ENCODE assay signal across 9 cellular contexts in the genomic region with DNA sequence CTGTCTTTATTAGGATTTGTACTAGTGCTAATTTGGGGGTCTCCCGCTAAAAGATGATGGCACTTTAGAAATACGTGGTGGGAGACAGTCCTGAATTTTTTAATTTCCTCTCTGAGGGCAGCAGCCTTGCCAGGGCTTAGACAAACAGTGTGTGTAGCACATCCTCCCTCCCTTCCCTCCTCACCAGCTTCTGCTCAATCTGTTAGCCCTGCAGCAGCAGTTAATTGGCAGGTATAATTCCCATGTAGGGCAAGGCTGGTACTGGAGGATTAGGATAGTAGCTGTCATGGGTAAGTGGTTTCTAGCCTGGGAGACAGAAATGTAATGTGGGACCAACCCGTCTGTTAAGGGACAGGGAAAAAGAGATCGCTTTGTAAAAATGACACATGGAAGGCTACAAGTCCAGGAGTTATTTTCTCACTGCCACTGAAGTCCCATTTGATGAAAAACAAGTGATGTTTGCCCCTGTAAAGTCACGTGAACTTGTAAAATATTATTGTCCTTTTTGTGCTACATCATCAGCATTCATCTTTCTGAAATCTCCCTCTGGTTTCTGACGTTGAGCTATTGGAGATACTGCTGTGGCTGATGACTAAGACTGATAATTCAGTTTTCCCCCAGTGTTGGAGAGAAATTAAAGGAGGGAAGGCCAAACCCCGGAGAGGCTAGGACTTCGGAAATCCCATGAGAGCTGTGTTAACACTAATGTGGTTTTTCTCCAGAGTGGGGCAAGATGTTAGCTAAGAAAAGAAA. TPM values are rescaled to one million over a fixed set of nuclear protein-coding genes. Genes with fewer than 3 reads are reported as not detected.
DNase-seq lines count a peak whose midpoint lies in the region; ATAC-seq and TF ChIP-seq lines count a peak whose summit lies in the region.
"Had no signal": no experiment of that assay in that cellular context is flagged by ENCODE, and none has a peak within 500 bp of the region (broad histone marks: within the 10 kb centered on the region; RNA-seq: fewer than 3 reads in every experiment).

No MANE protein-coding gene starts in this region.

- H3K4me1 ChIP-seq in gastroesophageal sphincter = peaks cover 3 to 34% (median 4%) of the 10 kb centered on the region in 3 donors
- H3K4me1 ChIP-seq in CD4-positive, alpha-beta memory T cell (ENCODE audit: insufficient read depth, low read length) = no peaks in the 10 kb centered on the region

- 44 to 58% methylated on average over 6 to 8 of the region's 8 CpGs for WGBS in gastroesophageal sphincter (ENCODE audit: low coverage in 1 of 2), 2 donors

- no peak overlapping the region for H3K27ac ChIP-seq in WERI-Rb-1
- H3K27ac ChIP-seq in gastroesophageal sphincter = peak overlapping the region in 3 of 4 donors; percentile 37 to 41 (median 39)
- H3K27ac ChIP-seq in CD4-positive, alpha-beta memory T cell (ENCODE audit: low read depth, low read length) = no peak overlapping the region

- no peak for TF ChIP-seq POLR2A in gastroesophageal sphincter (IDR thresholded peaks at IDR 0.05)

- no peaks in the 10 kb centered on the region for H3K9me3 Mint-ChIP-seq in stimulated activated memory B cell treated with anti-CD40 and anti-IgM and Interleukin-4, amounts not matched to agents 10 μg/mL and 1 μg/mL and 100 μg/mL, for 72 hours
- no peaks in the 10 kb centered on the region for H3K9me3 Mint-ChIP-seq in CD4-positive, alpha-beta memory T cell

- CTCF ChIA-PET in CD4-positive, alpha-beta memory T cell (lab: Charles Lee; ENCODE audit: partially characterized antibody) = no interaction called here

- no peak overlapping the region for H3K27ac Mint-ChIP-seq in stimulated activated memory B cell treated with anti-CD40 and anti-IgM and Interleukin-4, amounts not matched to agents 10 μg/mL and 1 μg/mL and 100 μg/mL, for 72 hours
- no peak overlapping the region for H3K27ac Mint-ChIP-seq in CD4-positive, alpha-beta memory T cell

- H3K27me3 ChIP-seq in WERI-Rb-1 (ENCODE audit: insufficient read depth, low read depth, severe bottlenecking) (no peaks in the 10 kb centered on the region), gastroesophageal sphincter (no peaks in the 10 kb centered on the region)
- H3K27me3 ChIP-seq in CD4-positive, alpha-beta memory T cell (ENCODE audit: insufficient read depth, low read length) = no peaks in the 10 kb centered on the region

- H3K4me1 Mint-ChIP-seq in stimulated activated memory B cell treated with anti-CD40 and anti-IgM and Interleukin-4, amounts not matched to agents 10 μg/mL and 1 μg/mL and 100 μg/mL, for 72 hours = peaks cover 24% of the 10 kb centered on the region
- peaks cover 6 to 14% (median 9%) of the 10 kb centered on the region in 4 donors for H3K4me1 Mint-ChIP-seq in CD4-positive, alpha-beta memory T cell

- intact Hi-C loops in CD4-positive, alpha-beta memory T cell (cut with micrococcal nuclease) = no loop called here

- H3K36me3 Mint-ChIP-seq in stimulated activated memory B cell treated with anti-CD40 and anti-IgM and Interleukin-4, amounts not matched to agents 10 μg/mL and 1 μg/mL and 100 μg/mL, for 72 hours = peaks cover 71% of the 10 kb centered on the region
- peaks cover 52 to 59% of the 10 kb centered on the region in 2 donors for H3K36me3 Mint-ChIP-seq in CD4-positive, alpha-beta memory T cell

- H3K4me3 Mint-ChIP-seq in stimulated activated memory B cell treated with anti-CD40 and anti-IgM and Interleukin-4, amounts not matched to agents 10 μg/mL and 1 μg/mL and 100 μg/mL, for 72 hours = no peak overlapping the region
- no peak overlapping the region for H3K4me3 Mint-ChIP-seq in CD4-positive, alpha-beta memory T cell

- DNase-seq in AG20443 (ENCODE audit: low spot score) (peak; percentile 48), GM03348 (ENCODE audit: low spot score) (peak; percentile 67), WERI-Rb-1 (peak; percentile 24), HUDEP-2 (lab: John Stamatoyannopoulos, UW; ENCODE audit: unreplicated experiment in 76 of 76) (no peak), HK-2 (ENCODE audit: unreplicated experiment) (no peak)
- no peak for DNase-seq in CD4-positive, alpha-beta memory T cell
- DNase-seq: mammary epithelial cell had no signal

- no peak for TF ChIP-seq CTCF in WERI-Rb-1 (IDR thresholded peaks at IDR 0.05; ENCODE audit: low read depth, low read length)
- no peak for TF ChIP-seq CTCF in gastroesophageal sphincter (IDR thresholded peaks at IDR 0.05)

- H3K27me3 Mint-ChIP-seq in stimulated activated memory B cell treated with anti-CD40 and anti-IgM and Interleukin-4, amounts not matched to agents 10 μg/mL and 1 μg/mL and 100 μg/mL, for 72 hours = no peaks in the 10 kb centered on the region
- H3K27me3 Mint-ChIP-seq in CD4-positive, alpha-beta memory T cell = no peaks in the 10 kb centered on the region

- H3K9me3 ChIP-seq in WERI-Rb-1 (ENCODE audit: severe bottlenecking) (no peaks in the 10 kb centered on the region), gastroesophageal sphincter (peaks cover 0 to 6% (median 0%) of the 10 kb centered on the region in 3 donors)
- no peaks in the 10 kb centered on the region for H3K9me3 ChIP-seq in CD4-positive, alpha-beta memory T cell (ENCODE audit: control insufficient read depth in 1 of 2, low read length in 2 of 2)

- no peak for TF ChIP-seq EP300 in gastroesophageal sphincter (IDR thresholded peaks at IDR 0.05)

- no peak for ATAC-seq in gastroesophageal sphincter
- ATAC-seq in stimulated activated memory B cell treated with anti-CD40 and anti-IgM and Interleukin-4, amounts not matched to agents 10 μg/mL and 1 μg/mL and 100 μg/mL, for 72 hours = no peak

- H3K4me3 ChIP-seq in WERI-Rb-1 (ENCODE audit: low read depth, low read length) = no peak overlapping the region
- no peak overlapping the region for H3K4me3 ChIP-seq in gastroesophageal sphincter
- H3K4me3 ChIP-seq in CD4-positive, alpha-beta memory T cell (ENCODE audit: low read length in 2 of 2) = no peak overlapping the region

- H3K36me3 ChIP-seq in WERI-Rb-1 = peaks cover 35% of the 10 kb centered on the region
- peaks cover 0 to 45% of the 10 kb centered on the region in 2 donors for H3K36me3 ChIP-seq in gastroesophageal sphincter
- H3K36me3 ChIP-seq in CD4-positive, alpha-beta memory T cell (ENCODE audit: insufficient read depth, low read length) = peaks cover 27% of the 10 kb centered on the region

- POLR2A ChIA-PET in CD4-positive, alpha-beta memory T cell (lab: Charles Lee; ENCODE audit: partially characterized antibody) = no interaction called here

RNA-seq across cellular contexts. Expression of gene CTNNBL1, which starts 40.6 kb away (rescaled TPM):
- total RNA-seq in gastroesophageal sphincter = 10 to 100 TPM; 43.8 to 58.4 (median 47.1) TPM
- 10 to 100 TPM; 41.5 to 45.1 TPM for total RNA-seq in CD4-positive, alpha-beta memory T cell
- 100 to 1,000 TPM in 1 of 2 donors, 10 to 100 TPM in 1; 83.4 to 104 TPM for polyA plus RNA-seq in CD4-positive, alpha-beta memory T cell

Comparison
In these comparisons a context has a peak if more than half of its experiments do, and no peak if none do; other contexts are left out.
1. DNase-seq: peak in AG20443 (single experiment), GM03348 (single experiment) and WERI-Rb-1 (single experiment); none in HUDEP-2 (0 of 76), CD4-positive, alpha-beta memory T cell (0 of 5) and HK-2 (single experiment).
2. H3K27ac ChIP-seq: peak in gastroesophageal sphincter (3 of 4); none in WERI-Rb-1 (single experiment) and CD4-positive, alpha-beta memory T cell (single experiment).